ENCODE assay signal across 26 cellular contexts in genomic region chr4:42149004-42149403, GRCh38. TPM values are rescaled to one million over a fixed set of nuclear protein-coding genes. Genes with fewer than 3 reads are reported as not detected.
DNase-seq lines count a peak whose midpoint lies in the region; ATAC-seq, FAIRE-seq and TF ChIP-seq lines count a peak whose summit lies in the region.
"Had no signal": no experiment of that assay in that cellular context is flagged by ENCODE, and none has a peak within 500 bp of the region (broad histone marks: within the 10 kb centered on the region; RNA-seq: fewer than 3 reads in every experiment).

No MANE protein-coding gene starts in this region.

- peak overlapping the region; percentile 6 to 84; a peak in 1 of 4 replicates for H3K4me2 ChIP-seq in H1 (ENCODE audit: insufficient read depth in 1 of 2, low read depth in 2 of 2, low read length in 2 of 2)
- no peak overlapping the region for H3K4me2 ChIP-seq in H9 (ENCODE audit: insufficient read depth, insufficient read length, low read length)

- H4K5ac ChIP-seq in H1 (ENCODE audit: insufficient read length, low read depth, low read length) = no peak overlapping the region
- H4K5ac ChIP-seq in H9 (ENCODE audit: insufficient read length, low read depth, low read length) = no peak overlapping the region

- FAIRE-seq in H1 (lab: Jason Lieb, UNC) = no peak
- FAIRE-seq: endothelial cell of umbilical vein, keratinocyte had no signal

- H2BK5ac ChIP-seq in H1 (ENCODE audit: low read depth, low read length) (no peak overlapping the region), H9 (ENCODE audit: insufficient read length, low read length) (no peak overlapping the region)

- no peak overlapping the region for H3K4me3 Mint-ChIP-seq in H9
- H3K4me3 Mint-ChIP-seq: activated CD4-positive, alpha-beta memory T cell treated with anti-CD3 and anti-CD28 coated beads for 36 hours had no signal

- H3K9ac ChIP-seq in H1 (replicated peaks in 1 of 4; ENCODE audit: extremely low read depth in 1 of 4, low read depth in 3 of 4, low read length in 3 of 4) (no peak overlapping the region), H9 (ENCODE audit: extremely low read depth, insufficient read length, low read length) (no peak overlapping the region)

- H3K27ac Mint-ChIP-seq in H9 = no peak overlapping the region
- H3K27ac Mint-ChIP-seq: activated CD4-positive, alpha-beta memory T cell treated with anti-CD3 and anti-CD28 coated beads for 36 hours; activated naive CD8-positive, alpha-beta T cell; stimulated activated effector memory CD8-positive, alpha-beta T cell treated with anti-CD3 and anti-CD28 coated beads, Interleukin-12 subunit alpha, Interleukin-12 subunit beta, amount 100 ng/mL, for 72 hours had no signal

- H3K9me3 ChIP-seq in H1 (ENCODE audit: insufficient read depth in 2 of 2, low read depth in 1 of 2, low read length in 1 of 2) (no peaks in the 10 kb centered on the region), H9 (ENCODE audit: control insufficient read depth, low read depth, low read length) (no peaks in the 10 kb centered on the region)
- H3K9me3 ChIP-seq: body of pancreas, right atrium auricular region, thoracic aorta had no signal

- H3K4me1 Mint-ChIP-seq in H9 = peaks cover 26 to 30% of the 10 kb centered on the region in 2 experiments

- H4K91ac ChIP-seq in H1 (replicated peaks; ENCODE audit: insufficient read length, low read length) (no peak overlapping the region), H9 (ENCODE audit: insufficient read length, low read depth, low read length) (no peak overlapping the region)

- CTCF ChIA-PET in H1 (lab: Charles Lee; ENCODE audit: partially characterized antibody) = interaction anchor here (1.4 kb wide), 1 partner anchor 10 kb away, joined by 3 read pairs; no protein-coding TSS in a partner anchor

- no peak overlapping the region for H3K23ac ChIP-seq in H1 (ENCODE audit: insufficient read length)
- no peak overlapping the region for H3K23ac ChIP-seq in H9 (ENCODE audit: insufficient read length, low read depth, low read length)

- TF ChIP-seq CTCF in H1 (IDR thresholded peaks at IDR 0.05; ENCODE audit: control extremely low read depth in 1 of 3, insufficient read depth in 1 of 3, low read depth in 1 of 3, low read length in 3 of 3) = no peak
- TF ChIP-seq CTCF in H9 (conservative IDR thresholded peaks at IDR 0.05) = no peak

- H3K27ac ChIP-seq in H1 (ENCODE audit: low read depth, low read length) (no peak overlapping the region), H9 (ENCODE audit: insufficient read length, low read depth, low read length) (no peak overlapping the region)
- H3K27ac ChIP-seq: body of pancreas, coronary artery, right atrium auricular region, thoracic aorta had no signal

- no peak overlapping the region for H3K4me3 ChIP-seq in H1 (ENCODE audit: extremely low read depth in 1 of 4, insufficient read depth in 2 of 4, low read depth in 3 of 4, low read length in 4 of 4)
- H3K4me3 ChIP-seq: body of pancreas, coronary artery, right atrium auricular region, thoracic aorta had no signal

- H4K8ac ChIP-seq in H1 (ENCODE audit: extremely low read depth, insufficient read depth, low read length) (no peak overlapping the region), H9 (replicated peaks; ENCODE audit: insufficient read length, low read depth, low read length) (no peak overlapping the region)

- no peak for TF ChIP-seq EP300 in H1 (IDR thresholded peaks at IDR 0.05; ENCODE audit: borderline replicate concordance in 1 of 2, low read depth in 2 of 2, low read length in 2 of 2)

- H3K4me1 ChIP-seq in H1 (replicated peaks in 1 of 4; ENCODE audit: control insufficient read depth in 3 of 4, insufficient read depth in 4 of 4, low read length in 3 of 4) = peaks cover 0 to 9% (median 1%) of the 10 kb centered on the region in 4 experiments; a peak in 4 of 7 replicates
- no peaks in the 10 kb centered on the region for H3K4me1 ChIP-seq in H9 (ENCODE audit: insufficient read depth, low read length)

- WGBS in H1 (ENCODE audit: extremely low coverage in 1 of 2, insufficient coverage in 1 of 2, insufficient read length in 1 of 2, insufficient replicate concordance in 2 of 2, low coverage in 1 of 2, low lambda C conversion rate in 2 of 2, missing lambda C conversion rate in 1 of 2), 2 experiments = 83% methylated on average over 7 of the region's 7 CpGs; no CpG with 5 or more reads in 1 of the 2 experiments
- WGBS in H9 (ENCODE audit: extremely low coverage, insufficient read length, low lambda C conversion rate) = no CpG with 5 or more reads among the region's 7 CpGs

- H2BK20ac ChIP-seq in H1 (ENCODE audit: low read length) = no peak overlapping the region
- no peak overlapping the region for H2BK20ac ChIP-seq in H9 (ENCODE audit: low read depth, low read length, poor library complexity, severe bottlenecking)

- H3K56ac ChIP-seq in H1 (replicated peaks; ENCODE audit: insufficient read length, low read depth, low read length) (no peak overlapping the region), H9 (ENCODE audit: insufficient read length, low read depth, low read length) (no peak overlapping the region)

- H2BK15ac ChIP-seq in H1 (ENCODE audit: low read length) = no peak overlapping the region
- H2BK15ac ChIP-seq in H9 (ENCODE audit: low read depth, low read length) = no peak overlapping the region

- H3T11ph ChIP-seq in H9 (ENCODE audit: low read length) = no peak overlapping the region

- H3K36me3 ChIP-seq in H1 (ENCODE audit: control insufficient read depth in 2 of 4, insufficient read depth in 4 of 4, low read length in 3 of 4) = peaks cover 0 to under 1% (median 0%) of the 10 kb centered on the region in 4 experiments; a peak in 1 of 8 replicates
- H3K36me3 ChIP-seq: right atrium auricular region, thoracic aorta had no signal

- H3K27me3 Mint-ChIP-seq in H9 (ENCODE audit: low read depth) = peaks cover 39% of the 10 kb centered on the region

- H2BK120ac ChIP-seq in H1 (replicated peaks; ENCODE audit: low read depth, low read length) (no peak overlapping the region), H9 (ENCODE audit: low read depth, low read length, poor library complexity, severe bottlenecking) (no peak overlapping the region)

- TF ChIP-seq POLR2A in H1 (IDR thresholded peaks at IDR 0.05; ENCODE audit: control extremely low read depth in 1 of 2, low read depth in 2 of 2, low read length in 2 of 2) = no peak

- H2AK5ac ChIP-seq in H1 (ENCODE audit: low read depth, low read length) (no peak overlapping the region), H9 (ENCODE audit: insufficient read length, low read length) (no peak overlapping the region)

- ATAC-seq in GM18511 (IDR thresholded peaks at IDR 0.05; ENCODE audit: unreplicated experiment) = peak; percentile 27
- peak; percentile 20 for ATAC-seq in GM21619 (IDR thresholded peaks at IDR 0.05; ENCODE audit: unreplicated experiment)
- peak; percentile 19 for ATAC-seq in HG03558 (IDR thresholded peaks at IDR 0.05; ENCODE audit: extremely low read depth, unreplicated experiment)
- ATAC-seq: body of pancreas; stimulated activated effector memory CD8-positive, alpha-beta T cell treated with anti-CD3 and anti-CD28 coated beads, Interleukin-12 subunit alpha, Interleukin-12 subunit beta, amount 100 ng/mL, for 72 hours had no signal

- peaks cover 0 to 4% of the 10 kb centered on the region in 2 experiments; a peak in 1 of 5 replicates for H3K9me3 Mint-ChIP-seq in H9
- H3K9me3 Mint-ChIP-seq: activated CD4-positive, alpha-beta memory T cell treated with anti-CD3 and anti-CD28 coated beads for 36 hours; stimulated activated effector memory CD8-positive, alpha-beta T cell treated with anti-CD3 and anti-CD28 coated beads, Interleukin-12 subunit alpha, Interleukin-12 subunit beta, amount 100 ng/mL, for 72 hours had no signal

- H3K27me3 ChIP-seq in H1 (replicated peaks in 1 of 4; ENCODE audit: control insufficient read depth in 3 of 4, extremely low read depth in 1 of 4, insufficient read depth in 3 of 4, low read length in 3 of 4) (peaks cover 0 to 22% (median 16%) of the 10 kb centered on the region in 4 experiments; a peak in 6 of 7 replicates), H9 (ENCODE audit: insufficient read depth, low read length) (peaks cover 6% of the 10 kb centered on the region; the same call in 1 of the 2 replicates)

- no peak overlapping the region for H2AFZ ChIP-seq in H1 (ENCODE audit: low read length)
- H2AFZ ChIP-seq in H9 (ENCODE audit: low read length) = no peak overlapping the region

- no peak for TF ChIP-seq RAD21 in H1 (IDR thresholded peaks at IDR 0.05 in 1 of 2, conservative IDR thresholded peaks at IDR 0.05 in 1 of 2; ENCODE audit: low read depth in 2 of 2, low read length in 2 of 2)

- POLR2A ChIA-PET in H1 (lab: Charles Lee; ENCODE audit: partially characterized antibody) = no interaction called here

- DNase-seq in H1 (ENCODE audit: low read depth in 1 of 2, low spot score in 2 of 2) (no peak), H9 (no peak), NCI-H2081 (lab: John Stamatoyannopoulos, UW) (no peak), NCI-H446 (lab: John Stamatoyannopoulos, UW) (no peak)
- DNase-seq in activated CD4-positive, alpha-beta T cell treated with anti-CD3 and anti-CD28 coated beads, Interleukin-2, amount 50 U/mL, for 1 hour = no peak
- DNase-seq: activated CD4-positive, alpha-beta memory T cell treated with anti-CD3 and anti-CD28 coated beads for 36 hours; body of pancreas; DMS 273 treated with DMSO at 0.1 percent for 48 hours; foreskin fibroblast; GF-D8; hippocampal formation; mammary epithelial cell; NCI-H1436 treated with DMSO at 0.1 percent for 48 hours; stimulated activated CD4-positive, alpha-beta T cell treated with anti-CD3 and anti-CD28 coated beads, Interleukin-15, amount 100 ng/mL, for 24 hours had no signal

- H4K20me1 ChIP-seq in H1 (replicated peaks in 1 of 2; ENCODE audit: control insufficient read depth in 1 of 2, insufficient read depth in 2 of 2, low read length in 2 of 2) (peaks cover 5 to 9% of the 10 kb centered on the region in 2 experiments), H9 (ENCODE audit: control insufficient read depth, insufficient read depth, insufficient read length) (peaks cover 3% of the 10 kb centered on the region)

- no peak overlapping the region for H3K4ac ChIP-seq in H1 (replicated peaks; ENCODE audit: insufficient read length, low read depth, low read length)
- H3K4ac ChIP-seq in H9 (ENCODE audit: low read depth, low read length) = no peak overlapping the region

- H2BK12ac ChIP-seq in H1 (ENCODE audit: low read depth, low read length) = no peak overlapping the region
- H2BK12ac ChIP-seq in H9 (ENCODE audit: insufficient read length, low read depth, low read length) = no peak overlapping the region

- H3K79me1 ChIP-seq in H1 (ENCODE audit: low read depth, low read length) (0 out of 2 replicates have a peak, but pooled peaks cover 4% of the 10 kb centered on the region), H9 (ENCODE audit: insufficient read depth, low read depth, low read length, poor library complexity, severe bottlenecking) (no peaks in the 10 kb centered on the region)

- H3K18ac ChIP-seq in H1 (ENCODE audit: extremely low read depth, low read length) (no peak overlapping the region), H9 (ENCODE audit: insufficient read length, low read depth, low read length) (no peak overlapping the region)

- H3K36me3 Mint-ChIP-seq in H9 (ENCODE audit: insufficient read depth in 1 of 3, low read depth in 3 of 3) = peaks cover 3 to 15% (median 13%) of the 10 kb centered on the region in 3 experiments
- H3K36me3 Mint-ChIP-seq: activated CD4-positive, alpha-beta memory T cell treated with anti-CD3 and anti-CD28 coated beads for 36 hours; activated naive CD8-positive, alpha-beta T cell; stimulated activated effector memory CD8-positive, alpha-beta T cell treated with anti-CD3 and anti-CD28 coated beads, Interleukin-12 subunit alpha, Interleukin-12 subunit beta, amount 100 ng/mL, for 72 hours had no signal

- H3K23me2 ChIP-seq in H1 (ENCODE audit: low read depth, low read length) (peaks cover 18% of the 10 kb centered on the region; the same call in 1 of the 2 replicates), H9 (ENCODE audit: insufficient read length, low read depth, low read length, poor library complexity, severe bottlenecking) (peaks cover 14% of the 10 kb centered on the region)

- H3K14ac ChIP-seq in H1 (ENCODE audit: insufficient read length) = no peak overlapping the region
- no peak overlapping the region for H3K14ac ChIP-seq in H9 (ENCODE audit: insufficient read depth, low read length)

- peaks cover 0 to 67% of the 10 kb centered on the region in 2 experiments; a peak in 3 of 4 replicates for H3K79me2 ChIP-seq in H1 (ENCODE audit: control insufficient read depth in 1 of 2, insufficient read depth in 2 of 2, low read length in 2 of 2)
- H3K79me2 ChIP-seq in H9 (ENCODE audit: insufficient read depth, low read length) = peaks cover 2% of the 10 kb centered on the region; the same call in 1 of the 2 replicates

RNA-seq across cellular contexts. Expression of gene BEND4, which starts 3.5 kb away (rescaled TPM):
- total RNA-seq in H1 (2021; fragmentation: NEBNext Ultra II Directional; extraction: Animal tissue kit (Norgen Biotek cat#: 25700)) = 42.9 and 45.4 TPM in 2 replicates
- polyA plus RNA-seq in H1 (2011; rRNA removed) = 10.0 and 12.2 TPM in 2 replicates
- polyA plus RNA-seq in H1 (2011; cell fraction: cytosol; rRNA removed) = 13.4 TPM
- polyA plus RNA-seq in H1 (2011; cell fraction: nucleus; rRNA removed) = 8.6 TPM
- polyA plus RNA-seq in H1 (2012, experiment 1 of 2) = 9.4 to 16.3 TPM (median 14.6 TPM) in 4 replicates
- polyA plus RNA-seq in H1 (2012, experiment 2 of 2) = 1.2 TPM
- 14.4 TPM for polyA plus RNA-seq in H1 (2013, experiment 1 of 2)
- 14.2 TPM for polyA plus RNA-seq in H1 (2013, experiment 2 of 2)
- 40.7 and 44.5 TPM in 2 replicates for polyA minus RNA-seq in H1 (2011; rRNA and poly(A)+ RNA removed)
- polyA minus RNA-seq in H1 (2011; cell fraction: cytosol; rRNA and poly(A)+ RNA removed) = 24.5 TPM
- 30.7 TPM for polyA minus RNA-seq in H1 (2011; cell fraction: nucleus; rRNA and poly(A)+ RNA removed)
- total RNA-seq in H9 (2021) = 25.1 and 25.8 TPM in 2 replicates
- total RNA-seq: body of pancreas, mammary epithelial cell, myocyte had no signal
- polyA plus RNA-seq: BJ, keratinocyte, mammary epithelial cell had no signal
